Comparison of ENCODE assay signal across 24 cellular contexts in genomic region chr9:85401998-85402397, GRCh38.
DNase-seq lines count a peak whose midpoint lies in the region; ATAC-seq lines count a peak whose summit lies in the region.
"Had no signal": no experiment of that assay in that cellular context is flagged by ENCODE, and none has a peak within 500 bp of the region (broad histone marks: within the 10 kb centered on the region; RNA-seq: fewer than 3 reads in every experiment).

No MANE protein-coding gene starts in this region.

- H2BK12ac ChIP-seq in mesenchymal stem cell (ENCODE audit: low read length in 2 of 2), result no peak overlapping the region

- H3K4ac ChIP-seq in mesenchymal stem cell (ENCODE audit: low read depth in 1 of 2, low read length in 2 of 2), result no peak overlapping the region

- no peaks in the 10 kb centered on the region for H3K27me3 ChIP-seq in mesenchymal stem cell (ENCODE audit: control insufficient read depth in 1 of 2, insufficient read depth in 1 of 2, low read length in 2 of 2)

- no peak overlapping the region for H3K23ac ChIP-seq in mesenchymal stem cell (ENCODE audit: low read length in 2 of 2)

- no peak overlapping the region for H4K8ac ChIP-seq in mesenchymal stem cell (ENCODE audit: low read length)

- no peaks in the 10 kb centered on the region for H3K36me3 ChIP-seq in mesenchymal stem cell (ENCODE audit: control insufficient read depth in 1 of 2, insufficient read depth in 2 of 2, low read depth in 1 of 2, low read length in 2 of 2)
- H3K36me3 ChIP-seq: gastroesophageal sphincter, lower lobe of right lung, spleen had no signal

- ATAC-seq in HG03457 (IDR thresholded peaks at IDR 0.05; ENCODE audit: unreplicated experiment) (no peak), GM21515 (IDR thresholded peaks at IDR 0.05; ENCODE audit: unreplicated experiment) (no peak)
- ATAC-seq: gastroesophageal sphincter; GM12878; HCT116; lower lobe of right lung; natural killer cell treated with Interleukin-12 subunit alpha and Interleukin-12 subunit beta and Interleukin-15 and Interleukin-18, amount 100 ng/mL, for 72 hours had no signal

- no peak overlapping the region for H3K4me3 ChIP-seq in mesenchymal stem cell (ENCODE audit: insufficient read depth in 1 of 2, low read depth in 1 of 2, low read length in 2 of 2)
- H3K4me3 ChIP-seq: gastroesophageal sphincter, GM12878, lower lobe of right lung, spleen had no signal

- H3K4me2 ChIP-seq in mesenchymal stem cell (ENCODE audit: low read length, poor library complexity, severe bottlenecking), result no peak overlapping the region
- H3K4me2 ChIP-seq: KMS-11 had no signal

- no peaks in the 10 kb centered on the region for H3K4me1 ChIP-seq in mesenchymal stem cell (ENCODE audit: control insufficient read depth, insufficient read depth, low read depth, low read length)
- H3K4me1 ChIP-seq: gastroesophageal sphincter, lower lobe of right lung, spleen had no signal

- peak overlapping the region; percentile 70 for H3K27ac ChIP-seq in mesenchymal stem cell (ENCODE audit: low read length, poor library complexity, severe bottlenecking)
- H3K27ac ChIP-seq: gastroesophageal sphincter, KMS-11, lower lobe of right lung, spleen had no signal

- no peak overlapping the region for H3K9ac ChIP-seq in mesenchymal stem cell (ENCODE audit: low read length)
- H3K9ac ChIP-seq: KMS-11 had no signal

- no peak overlapping the region for H2AFZ ChIP-seq in mesenchymal stem cell (ENCODE audit: low read depth, low read length)

- no peak overlapping the region for H2BK5ac ChIP-seq in mesenchymal stem cell (ENCODE audit: low read depth, low read length, poor library complexity, severe bottlenecking)

- H4K91ac ChIP-seq in mesenchymal stem cell (ENCODE audit: low read length), result no peak overlapping the region

- no peaks in the 10 kb centered on the region for H3K9me3 ChIP-seq in mesenchymal stem cell (ENCODE audit: control insufficient read depth, low read length)
- H3K9me3 ChIP-seq: gastroesophageal sphincter, lower lobe of right lung, spleen had no signal

- no peak overlapping the region for H2AK5ac ChIP-seq in mesenchymal stem cell (ENCODE audit: low read length, severe bottlenecking)

- no peak overlapping the region for H2BK15ac ChIP-seq in mesenchymal stem cell (ENCODE audit: low read depth, poor library complexity, severe bottlenecking)

- no peaks in the 10 kb centered on the region for H3K79me1 ChIP-seq in mesenchymal stem cell (replicated peaks; ENCODE audit: low read length, poor library complexity, severe bottlenecking)

- peak; percentile 39 for DNase-seq in COLO829 (ENCODE audit: low spot score)
- DNase-seq in M059J (ENCODE audit: low read depth), result peak; percentile 42
- DNase-seq in astrocyte of the hippocampus (ENCODE audit: low read depth, low spot score), result peak; percentile 80
- no peak for DNase-seq in mesenchymal stem cell
- no peak for DNase-seq in D341Med (ENCODE audit: low spot score)
- no peak for DNase-seq in HUDEP-2 (lab: John Stamatoyannopoulos, UW; ENCODE audit: unreplicated experiment in 76 of 76)
- DNase-seq: activated T-cell treated with anti-CD3 and anti-CD28 coated beads, Interleukin-2, amount 50 U/mL, for 1 hour; Calu3; cortex of kidney; GF-D8; lower lobe of right lung; NCI-H2171 treated with DMSO at 0.1 percent for 48 hours; posterior cingulate gyrus; RPMI8226; spleen; stimulated activated CD8-positive, alpha-beta memory T cell treated with anti-CD3 and anti-CD28 coated beads, Interleukin-4, amount 100 ng/mL, for 48 hours; T-helper 1 cell had no signal

- 6% methylated on average over 1 of the region's 1 CpG for WGBS in mesenchymal stem cell

- no peak overlapping the region for H3K14ac ChIP-seq in mesenchymal stem cell (ENCODE audit: low read length in 2 of 2)

- H3K18ac ChIP-seq in mesenchymal stem cell (ENCODE audit: low read depth in 1 of 2, low read length in 2 of 2), result no peak overlapping the region

- H2BK120ac ChIP-seq in mesenchymal stem cell (ENCODE audit: low read depth, low read length), result no peak overlapping the region

Comparison
In these comparisons a context has a peak if more than half of its experiments do, and no peak if none do; other contexts are left out.
1. DNase-seq: peak in COLO829 (single experiment), M059J (single experiment) and astrocyte of the hippocampus (single experiment); none in mesenchymal stem cell (single experiment), D341Med (single experiment) and HUDEP-2 (0 of 76).